Comparison of ENCODE assay signal across 7 cellular contexts in genomic region chrX:9530848-9531274, GRCh38.
A peak's percentile ranks its signal among the peaks of the same experiment; 100 is the strongest.
DNase-seq lines count a peak whose midpoint lies in the region; ATAC-seq lines count a peak whose summit lies in the region.

No MANE protein-coding gene starts in this region.

- H3K9me3 ChIP-seq in effector memory CD4-positive, alpha-beta T cell (ENCODE audit: control insufficient read depth, low read length): no peaks in the 10 kb centered on the region

- H3K27ac ChIP-seq in effector memory CD4-positive, alpha-beta T cell (ENCODE audit: insufficient read depth, low read length, poor library complexity, severe bottlenecking): no peak overlapping the region

- H3K36me3 ChIP-seq in effector memory CD4-positive, alpha-beta T cell (ENCODE audit: control insufficient read depth, insufficient read depth, low read length): no peaks in the 10 kb centered on the region

- H3K4me3 ChIP-seq in effector memory CD4-positive, alpha-beta T cell (ENCODE audit: insufficient read depth, low read depth, low read length, poor library complexity, severe bottlenecking): no peak overlapping the region

- no peaks in the 10 kb centered on the region for H3K4me1 ChIP-seq in effector memory CD4-positive, alpha-beta T cell (ENCODE audit: control insufficient read depth, insufficient read depth, low read length, poor library complexity, severe bottlenecking)

- DNase-seq in NCI-H345 (lab: John Stamatoyannopoulos, UW) (peak; percentile 90), midbrain (lab: John Stamatoyannopoulos, UW) (peak; percentile 34)
- DNase-seq in activated CD4-positive, alpha-beta T cell treated with anti-CD3 and anti-CD28 coated beads, Interleukin-2, amount 50 U/mL, for 4 hours: peak; percentile 25 to 27
- peak; percentile 6 to 35 (median 34) for DNase-seq in effector memory CD4-positive, alpha-beta T cell
- peak; percentile 11 for DNase-seq in stimulated activated CD8-positive, alpha-beta memory T cell treated with anti-CD3 and anti-CD28 coated beads, Interleukin-7, amount 100 ng/mL, for 24 hours (ENCODE audit: low read depth)

- ATAC-seq in GM18511 (IDR thresholded peaks at IDR 0.05; ENCODE audit: unreplicated experiment) (peak; percentile 85), HG02973 (IDR thresholded peaks at IDR 0.05; ENCODE audit: unreplicated experiment) (peak; percentile 77)

- no peaks in the 10 kb centered on the region for H3K27me3 ChIP-seq in effector memory CD4-positive, alpha-beta T cell (replicated peaks; ENCODE audit: control insufficient read depth, insufficient read depth, low read length, poor library complexity, severe bottlenecking)

Comparison
In these comparisons a context has a peak if more than half of its experiments do, and no peak if none do; other contexts are left out.
1. DNase-seq: peak in every context shown above with its lines; median percentile 90 in NCI-H345; 34 in effector memory CD4-positive, alpha-beta T cell; 34 in midbrain; 26 in activated CD4-positive, alpha-beta T cell treated with anti-CD3 and anti-CD28 coated beads, Interleukin-2, amount 50 U/mL, for 4 hours; 11 in stimulated activated CD8-positive, alpha-beta memory T cell treated with anti-CD3 and anti-CD28 coated beads, Interleukin-7, amount 100 ng/mL, for 24 hours.